In the genomic region with DNA sequence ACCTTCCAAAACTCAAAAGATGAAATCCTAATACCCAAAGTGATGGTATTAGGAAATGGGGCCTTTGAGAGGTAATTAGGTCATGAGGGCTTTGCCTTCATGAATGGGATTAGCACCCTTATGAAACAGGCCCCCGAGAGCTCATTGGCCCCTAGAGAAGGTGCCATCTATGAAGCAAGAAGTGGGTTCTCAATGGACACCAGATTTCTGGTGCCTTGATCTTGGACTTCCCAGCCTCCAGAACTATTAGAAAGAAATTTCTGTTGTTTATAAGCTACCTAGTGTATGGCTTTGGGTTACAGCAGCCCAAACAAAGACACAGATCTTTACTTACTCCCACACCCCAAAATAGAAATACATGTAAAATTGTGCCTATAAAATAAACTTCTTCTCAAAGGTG, we compare ENCODE assay signal across 3 cellular contexts.
TF ChIP-seq lines count a peak whose summit lies in the region.

No MANE protein-coding gene starts in this region.

TF ChIP-seq in IMR-90, 13 proteins besides CTCF, POLR2A, EP300 and RAD21:
- no peak for TF ChIP-seq MAFK (IDR thresholded peaks at IDR 0.05; ENCODE audit: low read depth, low read length)
- TF ChIP-seq RFX5 (IDR thresholded peaks at IDR 0.05; ENCODE audit: low read depth, low read length): no peak
- no peak for TF ChIP-seq RCOR1 (IDR thresholded peaks at IDR 0.05; ENCODE audit: insufficient replicate concordance, low read length)
- TF ChIP-seq NFE2L2 (IDR thresholded peaks at IDR 0.05; ENCODE audit: low read depth, low read length): no peak
- TF ChIP-seq CHD1 (IDR thresholded peaks at IDR 0.05; ENCODE audit: low read depth, low read length): no peak
- TF ChIP-seq BHLHE40 (IDR thresholded peaks at IDR 0.05; ENCODE audit: low read depth, low read length): no peak
- no peak for TF ChIP-seq ELK1 (IDR thresholded peaks at IDR 0.05; ENCODE audit: borderline replicate concordance, low read depth, low read length)
- TF ChIP-seq, protein P1, sequence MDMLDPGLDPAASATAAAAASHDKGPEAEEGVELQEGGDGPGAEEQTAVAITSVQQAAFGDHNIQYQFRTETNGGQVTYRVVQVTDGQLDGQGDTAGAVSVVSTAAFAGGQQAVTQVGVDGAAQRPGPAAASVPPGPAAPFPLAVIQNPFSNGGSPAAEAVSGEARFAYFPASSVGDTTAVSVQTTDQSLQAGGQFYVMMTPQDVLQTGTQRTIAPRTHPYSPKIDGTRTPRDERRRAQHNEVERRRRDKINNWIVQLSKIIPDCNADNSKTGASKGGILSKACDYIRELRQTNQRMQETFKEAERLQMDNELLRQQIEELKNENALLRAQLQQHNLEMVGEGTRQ (IDR thresholded peaks at IDR 0.05; ENCODE audit: low read depth, low read length): no peak
- no peak for TF ChIP-seq MAZ (IDR thresholded peaks at IDR 0.05; ENCODE audit: borderline replicate concordance, low read depth, low read length)
- no peak for TF ChIP-seq FOS (IDR thresholded peaks at IDR 0.05; ENCODE audit: low read depth, low read length)
- TF ChIP-seq MXI1 (IDR thresholded peaks at IDR 0.05; ENCODE audit: borderline replicate concordance, low read depth, low read length): no peak
- TF ChIP-seq SMC3 (IDR thresholded peaks at IDR 0.05; ENCODE audit: low read depth, low read length): no peak
- TF ChIP-seq CEBPB (IDR thresholded peaks at IDR 0.05; ENCODE audit: low read depth, low read length): no peak

TF ChIP-seq in liver, 16 proteins besides CTCF, POLR2A, EP300 and RAD21:
- TF ChIP-seq REST (IDR thresholded peaks at IDR 0.05) (no peak), FOXA1 (IDR thresholded peaks at IDR 0.05) (no peak), FOXA2 (IDR thresholded peaks at IDR 0.05) (no peak), HNF4A (conservative IDR thresholded peaks at IDR 0.05) (no peak), NR2F2 (IDR thresholded peaks at IDR 0.05) (no peak), GABPA (IDR thresholded peaks at IDR 0.05 in 1 of 2, conservative IDR thresholded peaks at IDR 0.05 in 1 of 2) (no peak), EGR1 (IDR thresholded peaks at IDR 0.05; ENCODE audit: low read depth in 2 of 2) (no peak), SP1 (IDR thresholded peaks at IDR 0.05) (no peak), YY1 (IDR thresholded peaks at IDR 0.05) (no peak), ZBTB33 (IDR thresholded peaks at IDR 0.05) (no peak), TAF1 (conservative IDR thresholded peaks at IDR 0.05) (no peak)
- TF ChIP-seq, protein P2, sequence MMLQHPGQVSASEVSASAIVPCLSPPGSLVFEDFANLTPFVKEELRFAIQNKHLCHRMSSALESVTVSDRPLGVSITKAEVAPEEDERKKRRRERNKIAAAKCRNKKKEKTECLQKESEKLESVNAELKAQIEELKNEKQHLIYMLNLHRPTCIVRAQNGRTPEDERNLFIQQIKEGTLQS (IDR thresholded peaks at IDR 0.05): no peak
- TF ChIP-seq, protein P3, sequence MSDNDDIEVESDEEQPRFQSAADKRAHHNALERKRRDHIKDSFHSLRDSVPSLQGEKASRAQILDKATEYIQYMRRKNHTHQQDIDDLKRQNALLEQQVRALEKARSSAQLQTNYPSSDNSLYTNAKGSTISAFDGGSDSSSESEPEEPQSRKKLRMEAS (IDR thresholded peaks at IDR 0.05): no peak

TF ChIP-seq in WTC11, 78 proteins besides CTCF, POLR2A, EP300 and RAD21:
- TF ChIP-seq, protein P3 (CRISPR knock-in tag; IDR thresholded peaks at IDR 0.05): no peak
- no peak for TF ChIP-seq ZNF396 (CRISPR knock-in tag; IDR thresholded peaks at IDR 0.05; ENCODE audit: borderline replicate concordance)
- TF ChIP-seq ZBTB43 (CRISPR knock-in tag; IDR thresholded peaks at IDR 0.05): no peak
- TF ChIP-seq, protein P4, sequence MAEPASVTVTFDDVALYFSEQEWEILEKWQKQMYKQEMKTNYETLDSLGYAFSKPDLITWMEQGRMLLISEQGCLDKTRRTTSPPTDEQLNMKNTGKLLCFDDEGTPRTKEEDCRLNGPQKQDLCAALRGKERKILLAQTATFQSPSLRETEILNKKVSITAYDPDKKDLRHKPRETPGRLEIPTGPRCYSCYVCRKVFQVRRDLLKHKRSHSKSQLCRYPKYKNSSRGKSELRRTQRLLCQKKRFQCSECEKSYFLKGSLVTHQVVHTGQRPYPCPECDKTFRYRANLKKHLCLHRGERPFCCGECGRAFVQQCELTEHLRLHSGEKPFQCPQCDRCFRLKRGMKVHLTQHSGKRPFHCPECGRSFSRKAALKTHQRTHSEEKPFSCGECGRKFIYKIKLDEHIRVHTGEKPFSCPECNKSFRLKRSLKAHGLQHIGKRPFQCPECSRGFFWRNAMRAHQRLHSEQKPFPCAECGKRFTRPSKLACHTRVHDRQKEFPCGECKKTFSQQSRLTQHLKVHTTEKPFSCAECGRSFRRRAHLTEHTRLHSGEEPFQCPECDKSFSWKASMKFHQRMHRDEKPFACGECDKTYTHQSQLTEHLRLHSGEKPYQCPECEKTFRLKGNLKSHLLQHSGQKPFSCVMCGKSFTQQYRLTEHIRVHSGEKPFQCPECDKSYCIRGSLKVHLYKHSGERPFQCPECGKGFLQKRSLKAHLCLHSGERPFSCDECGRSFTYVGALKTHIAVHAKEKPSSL (CRISPR knock-in tag; conservative IDR thresholded peaks at IDR 0.05): no peak
- TF ChIP-seq HMGA2 (CRISPR knock-in tag; IDR thresholded peaks at IDR 0.05): no peak
- TF ChIP-seq, protein P1 (CRISPR knock-in tag; IDR thresholded peaks at IDR 0.05): no peak
- TF ChIP-seq SMAD4 (CRISPR knock-in tag; IDR thresholded peaks at IDR 0.05): no peak
TF ChIP-seq in WTC11: peak in this region for 0.
